In genomic region chrX:119635799-119636198, GRCh38 we compare ENCODE assay signal across 12 cellular contexts. TPM values are rescaled to one million over a fixed set of nuclear protein-coding genes. Genes with fewer than 3 reads are reported as not detected.
A peak's percentile ranks its signal among the peaks of the same experiment; 100 is the strongest.
DNase-seq lines count a peak whose midpoint lies in the region; ATAC-seq lines count a peak whose summit lies in the region.
"Had no signal": no experiment of that assay in that cellular context is flagged by ENCODE, and none has a peak within 500 bp of the region (broad histone marks: within the 10 kb centered on the region; RNA-seq: fewer than 3 reads in every experiment).

No MANE protein-coding gene starts in this region.

- H3K36me3 Mint-ChIP-seq in activated naive CD4-positive, alpha-beta T cell treated with anti-CD3 and anti-CD28 coated beads for 36 hours (ENCODE audit: low read depth): peaks cover 27% of the 10 kb centered on the region
- H3K36me3 Mint-ChIP-seq in activated naive CD8-positive, alpha-beta T cell treated with anti-CD3 and anti-CD28 coated beads, Interleukin-2, amount 10 ng/mL, durations not matched to agents 7 days and 5 days: peaks cover 22% of the 10 kb centered on the region

- H3K27me3 Mint-ChIP-seq in activated naive CD4-positive, alpha-beta T cell treated with anti-CD3 and anti-CD28 coated beads for 36 hours (ENCODE audit: low read depth): no peaks in the 10 kb centered on the region
- no peaks in the 10 kb centered on the region for H3K27me3 Mint-ChIP-seq in activated naive CD8-positive, alpha-beta T cell treated with anti-CD3 and anti-CD28 coated beads, Interleukin-2, amount 10 ng/mL, durations not matched to agents 7 days and 5 days
- H3K27me3 Mint-ChIP-seq in stimulated activated naive CD8-positive, alpha-beta T cell treated with anti-CD3 and anti-CD28 coated beads, Interleukin-15, amount 100 ng/mL, for 72 hours: no peaks in the 10 kb centered on the region

- intact Hi-C loops in activated naive CD4-positive, alpha-beta T cell treated with anti-CD3 and anti-CD28 coated beads for 36 hours (cut with micrococcal nuclease): no loop called here

- ATAC-seq in HG03432 (IDR thresholded peaks at IDR 0.05; ENCODE audit: unreplicated experiment) (peak; percentile 2), HG02884 (IDR thresholded peaks at IDR 0.05; ENCODE audit: unreplicated experiment) (no peak)
- no peak for ATAC-seq in activated naive CD8-positive, alpha-beta T cell treated with anti-CD3 and anti-CD28 coated beads, Interleukin-2, amount 10 ng/mL, durations not matched to agents 7 days and 5 days (ENCODE audit: low read depth)
- no peak for ATAC-seq in stimulated activated naive CD8-positive, alpha-beta T cell treated with anti-CD3 and anti-CD28 coated beads, Interleukin-15, amount 100 ng/mL, for 72 hours

- peaks cover 15% of the 10 kb centered on the region for H3K4me1 Mint-ChIP-seq in activated naive CD4-positive, alpha-beta T cell treated with anti-CD3 and anti-CD28 coated beads for 36 hours (ENCODE audit: low read depth)
- H3K4me1 Mint-ChIP-seq in activated naive CD8-positive, alpha-beta T cell treated with anti-CD3 and anti-CD28 coated beads, Interleukin-2, amount 10 ng/mL, durations not matched to agents 7 days and 5 days: peaks cover 13% of the 10 kb centered on the region
- peaks cover 53% of the 10 kb centered on the region for H3K4me1 Mint-ChIP-seq in stimulated activated naive CD8-positive, alpha-beta T cell treated with anti-CD3 and anti-CD28 coated beads, Interleukin-15, amount 100 ng/mL, for 72 hours

- POLR2A ChIA-PET in activated naive CD8-positive, alpha-beta T cell treated with anti-CD3 and anti-CD28 coated beads, Interleukin-2, amount 10 ng/mL, durations not matched to agents 7 days and 5 days (lab: Charles Lee): no interaction called here

- CTCF ChIA-PET in activated naive CD4-positive, alpha-beta T cell treated with anti-CD3 and anti-CD28 coated beads for 36 hours (lab: Charles Lee): interaction anchor here (0.6 kb wide), 1 partner anchor 46 kb away, joined by 3 read pairs; no protein-coding TSS in a partner anchor

- no peak overlapping the region for H3K4me3 Mint-ChIP-seq in activated naive CD4-positive, alpha-beta T cell treated with anti-CD3 and anti-CD28 coated beads for 36 hours
- H3K4me3 Mint-ChIP-seq in activated naive CD8-positive, alpha-beta T cell treated with anti-CD3 and anti-CD28 coated beads, Interleukin-2, amount 10 ng/mL, durations not matched to agents 7 days and 5 days: peak overlapping the region; percentile 32
- H3K4me3 Mint-ChIP-seq in stimulated activated naive CD8-positive, alpha-beta T cell treated with anti-CD3 and anti-CD28 coated beads, Interleukin-15, amount 100 ng/mL, for 72 hours: no peak overlapping the region

- H3K27ac Mint-ChIP-seq in activated naive CD4-positive, alpha-beta T cell treated with anti-CD3 and anti-CD28 coated beads for 36 hours: peak overlapping the region; percentile 73
- peak overlapping the region; percentile 61 for H3K27ac Mint-ChIP-seq in activated naive CD8-positive, alpha-beta T cell treated with anti-CD3 and anti-CD28 coated beads, Interleukin-2, amount 10 ng/mL, durations not matched to agents 7 days and 5 days
- peak overlapping the region; percentile 83 to 95 for H3K27ac Mint-ChIP-seq in stimulated activated naive CD8-positive, alpha-beta T cell treated with anti-CD3 and anti-CD28 coated beads, Interleukin-15, amount 100 ng/mL, for 72 hours

- no peaks in the 10 kb centered on the region for H3K9me3 Mint-ChIP-seq in activated naive CD4-positive, alpha-beta T cell treated with anti-CD3 and anti-CD28 coated beads for 36 hours
- no peaks in the 10 kb centered on the region for H3K9me3 Mint-ChIP-seq in activated naive CD8-positive, alpha-beta T cell treated with anti-CD3 and anti-CD28 coated beads, Interleukin-2, amount 10 ng/mL, durations not matched to agents 7 days and 5 days
- no peaks in the 10 kb centered on the region for H3K9me3 Mint-ChIP-seq in stimulated activated naive CD8-positive, alpha-beta T cell treated with anti-CD3 and anti-CD28 coated beads, Interleukin-15, amount 100 ng/mL, for 72 hours

- no peak for DNase-seq in activated naive CD4-positive, alpha-beta T cell treated with anti-CD3 and anti-CD28 coated beads for 36 hours
- no peak for DNase-seq in activated naive CD4-positive, alpha-beta T cell treated with Interleukin-2 at 50 U/mL for 16 hours
- no peak for DNase-seq in activated naive CD8-positive, alpha-beta T cell treated with anti-CD3 and anti-CD28 coated beads, Interleukin-2, amount 10 ng/mL, durations not matched to agents 7 days and 5 days
- DNase-seq in stimulated activated naive CD8-positive, alpha-beta T cell treated with anti-CD3 and anti-CD28 coated beads, Interleukin-15, amount 100 ng/mL, for 72 hours: no peak
- DNase-seq in OCI-M1 (lab: John Stamatoyannopoulos, UW): no peak
- no peak for DNase-seq in OCI-M2 (lab: John Stamatoyannopoulos, UW; ENCODE audit: unreplicated experiment)
- DNase-seq: NCI-H1105; NCI-H446 treated with DMSO at 0.1 percent for 48 hours; posterior cingulate gyrus; stimulated activated CD4-positive, alpha-beta T cell treated with anti-CD3 and anti-CD28 coated beads, Interleukin-12 subunit alpha, Interleukin-12 subunit beta, amount 100 ng/mL, for 4 hours had no signal

RNA-seq across cellular contexts. Expression of gene NKRF, which starts 29.6 kb away (rescaled TPM):
- 10 to 100 TPM; 15.8 to 17.0 TPM for total RNA-seq in activated naive CD4-positive, alpha-beta T cell treated with anti-CD3 and anti-CD28 coated beads for 36 hours
- 10 to 100 TPM; 14.3 to 14.4 TPM for total RNA-seq in activated naive CD8-positive, alpha-beta T cell treated with anti-CD3 and anti-CD28 coated beads, Interleukin-2, amount 10 ng/mL, durations not matched to agents 7 days and 5 days

RNA-seq across cellular contexts. Expression of gene SEPTIN6, which starts 57.2 kb away (rescaled TPM):
- 100 to 1,000 TPM; 137 to 143 TPM for total RNA-seq in activated naive CD4-positive, alpha-beta T cell treated with anti-CD3 and anti-CD28 coated beads for 36 hours
- total RNA-seq in activated naive CD8-positive, alpha-beta T cell treated with anti-CD3 and anti-CD28 coated beads, Interleukin-2, amount 10 ng/mL, durations not matched to agents 7 days and 5 days: 100 to 1,000 TPM; 257 to 274 TPM
